In the genomic region with DNA sequence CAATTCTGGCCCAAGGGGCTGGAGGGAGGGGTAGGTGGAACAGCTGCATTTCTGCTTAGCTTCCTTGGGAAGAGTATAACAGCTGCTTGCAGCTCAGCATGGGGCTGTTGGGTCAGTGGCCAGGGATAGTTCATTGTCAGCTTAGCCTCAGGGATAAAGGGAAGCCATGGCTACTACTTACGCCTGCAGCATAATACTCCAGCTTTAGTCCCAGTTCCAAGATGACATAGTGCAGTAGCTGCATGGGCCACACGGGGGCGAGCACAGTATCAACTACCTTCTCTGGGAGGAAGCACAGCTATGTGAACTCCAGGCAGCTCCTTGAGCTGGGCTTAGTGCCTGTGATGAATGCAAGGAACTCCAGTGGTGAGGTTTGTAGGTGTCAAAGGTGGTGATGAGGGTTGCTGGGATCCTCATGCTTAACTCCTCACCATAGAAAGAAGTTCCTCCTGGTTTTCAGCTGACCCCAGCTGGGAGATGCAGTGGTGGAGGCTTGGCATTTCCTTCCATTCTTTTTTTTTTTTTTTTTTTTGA, we compare ENCODE assay signal across 8 cellular contexts. TPM values are rescaled to one million over a fixed set of nuclear protein-coding genes. Genes with fewer than 3 reads are reported as not detected.
DNase-seq lines count a peak whose midpoint lies in the region; ATAC-seq and TF ChIP-seq lines count a peak whose summit lies in the region.

No MANE protein-coding gene starts in this region.

- DNase-seq in CD8-positive, alpha-beta T cell, result peak; percentile 37 to 73 (median 64)
- DNase-seq in NOMO-1 treated with DMSO at 0.1 percent for 48 hours (lab: John Stamatoyannopoulos, UW; ENCODE audit: unreplicated experiment) (peak; percentile 75), epithelial cell of esophagus (ENCODE audit: low read depth) (peak; percentile 87), naive B cell (peak; percentile 71)
- peak; percentile 18 to 51 (median 36) for DNase-seq in activated CD8-positive, alpha-beta memory T cell treated with anti-CD3 and anti-CD28 coated beads for 48 hours (ENCODE audit: low read depth in 2 of 3, low spot score in 2 of 3)

- H3K36me3 Mint-ChIP-seq in CD8-positive, alpha-beta T cell, result no peaks in the 10 kb centered on the region
- peaks cover 10 to 18% of the 10 kb centered on the region in 2 donors for H3K36me3 Mint-ChIP-seq in naive B cell
- H3K36me3 Mint-ChIP-seq in stimulated activated memory B cell treated with anti-CD40 and anti-IgM and Interleukin-4, amounts not matched to agents 10 μg/mL and 1 μg/mL and 100 μg/mL, for 72 hours, result peaks cover 6% of the 10 kb centered on the region

- H3K9me3 ChIP-seq in CD8-positive, alpha-beta T cell (ENCODE audit: low read length), result peaks cover 4% of the 10 kb centered on the region

- no peak overlapping the region for H3K4me3 Mint-ChIP-seq in CD8-positive, alpha-beta T cell
- no peak overlapping the region for H3K4me3 Mint-ChIP-seq in naive B cell
- no peak overlapping the region for H3K4me3 Mint-ChIP-seq in stimulated activated memory B cell treated with anti-CD40 and anti-IgM and Interleukin-4, amounts not matched to agents 10 μg/mL and 1 μg/mL and 100 μg/mL, for 72 hours

- H3K4me1 ChIP-seq in CD8-positive, alpha-beta T cell (ENCODE audit: insufficient read depth, low read length), result no peaks in the 10 kb centered on the region

- no peaks in the 10 kb centered on the region for H3K4me1 Mint-ChIP-seq in CD8-positive, alpha-beta T cell (ENCODE audit: low read depth)
- peaks cover 0 to 12% (median 7%) of the 10 kb centered on the region in 3 donors for H3K4me1 Mint-ChIP-seq in naive B cell
- H3K4me1 Mint-ChIP-seq in stimulated activated memory B cell treated with anti-CD40 and anti-IgM and Interleukin-4, amounts not matched to agents 10 μg/mL and 1 μg/mL and 100 μg/mL, for 72 hours, result peaks cover 11% of the 10 kb centered on the region

- no peak overlapping the region for H3K27ac ChIP-seq in CD8-positive, alpha-beta T cell (ENCODE audit: low read depth, low read length)

- ATAC-seq in CD8-positive, alpha-beta T cell, result peak; percentile 99
- ATAC-seq in GM19043 (IDR thresholded peaks at IDR 0.05; ENCODE audit: low read depth, unreplicated experiment) (peak; percentile 100), HG03159 (IDR thresholded peaks at IDR 0.05; ENCODE audit: unreplicated experiment) (peak; percentile 99), naive B cell (ENCODE audit: low read depth in 2 of 2) (peak; percentile 93 to 99)
- peak; percentile 86 for ATAC-seq in stimulated activated memory B cell treated with anti-CD40 and anti-IgM and Interleukin-4, amounts not matched to agents 10 μg/mL and 1 μg/mL and 100 μg/mL, for 72 hours

- peaks cover 27% of the 10 kb centered on the region for H3K9me3 Mint-ChIP-seq in CD8-positive, alpha-beta T cell
- H3K9me3 Mint-ChIP-seq in naive B cell, result peaks cover 9 to 37% (median 25%) of the 10 kb centered on the region in 7 donors
- H3K9me3 Mint-ChIP-seq in stimulated activated memory B cell treated with anti-CD40 and anti-IgM and Interleukin-4, amounts not matched to agents 10 μg/mL and 1 μg/mL and 100 μg/mL, for 72 hours, result peaks cover 18% of the 10 kb centered on the region

- H3K27ac Mint-ChIP-seq in CD8-positive, alpha-beta T cell, result no peak overlapping the region
- H3K27ac Mint-ChIP-seq in naive B cell, result peak overlapping the region in 3 of 6 donors; percentile 8 to 66 (median 36)
- H3K27ac Mint-ChIP-seq in stimulated activated memory B cell treated with anti-CD40 and anti-IgM and Interleukin-4, amounts not matched to agents 10 μg/mL and 1 μg/mL and 100 μg/mL, for 72 hours, result no peak overlapping the region

- H3K27me3 Mint-ChIP-seq in CD8-positive, alpha-beta T cell (ENCODE audit: low read depth), result peaks cover 11% of the 10 kb centered on the region
- H3K27me3 Mint-ChIP-seq in naive B cell, result peaks cover 0 to 7% (median 4%) of the 10 kb centered on the region in 3 donors
- H3K27me3 Mint-ChIP-seq in stimulated activated memory B cell treated with anti-CD40 and anti-IgM and Interleukin-4, amounts not matched to agents 10 μg/mL and 1 μg/mL and 100 μg/mL, for 72 hours, result no peaks in the 10 kb centered on the region

- peak; percentile 60 for TF ChIP-seq CTCF in CD8-positive, alpha-beta T cell (IDR thresholded peaks at IDR 0.05)
- peak; percentile 90 for TF ChIP-seq CTCF in epithelial cell of esophagus (IDR thresholded peaks at IDR 0.05; ENCODE audit: insufficient read depth, low read depth, low read length, missing control alignments)

- POLR2A ChIA-PET in CD8-positive, alpha-beta T cell (lab: Charles Lee), result interaction anchor here (0.7 to 1.1 kb wide), 2 partner anchors 11 to 36 kb away, joined by 3 to 4 read pairs; partner anchors contain the start of gene RHOB

- intact Hi-C loops in CD8-positive, alpha-beta T cell (cut with DNase I, micrococcal nuclease), result loop anchor here (1.0 kb wide), 2 partner anchors 231 to 240 kb away; partner anchors contain the start of gene HS1BP3 (in 1 of the 2)

- H3K36me3 ChIP-seq in CD8-positive, alpha-beta T cell (ENCODE audit: insufficient read depth, low read length), result no peaks in the 10 kb centered on the region

- no peaks in the 10 kb centered on the region for H3K27me3 ChIP-seq in CD8-positive, alpha-beta T cell (ENCODE audit: insufficient read depth, low read length)

- CTCF ChIA-PET in CD8-positive, alpha-beta T cell (lab: Charles Lee), result interaction anchor here (0.9 to 4.5 kb wide), 17 partner anchors 8 to 250 kb away, joined by 3 to 24 read pairs (median 4); partner anchors contain the start of gene HS1BP3

- H3K4me3 ChIP-seq in CD8-positive, alpha-beta T cell (ENCODE audit: low read depth, low read length), result no peak overlapping the region
- H3K4me3 ChIP-seq in epithelial cell of esophagus (ENCODE audit: low read length), result no peak overlapping the region

RNA-seq across cellular contexts. Expression of gene RHOB, which starts 35.4 kb away (rescaled TPM):
- 10 to 100 TPM; 24.0 to 24.7 TPM for total RNA-seq in CD8-positive, alpha-beta T cell
- 10 to 100 TPM; 10.3 to 68.9 (median 23.8) TPM for polyA plus RNA-seq in naive B cell (ENCODE audit: low read depth in 6 of 6)

Comparison
In these comparisons a context has a peak if more than half of its experiments do, and no peak if none do; other contexts are left out.
1. DNase-seq: peak in every context shown above with its lines; median percentile 87 in epithelial cell of esophagus; 75 in NOMO-1 treated with DMSO at 0.1 percent for 48 hours; 71 in naive B cell; 64 in CD8-positive, alpha-beta T cell; 36 in activated CD8-positive, alpha-beta memory T cell treated with anti-CD3 and anti-CD28 coated beads for 48 hours.